Comparison of ENCODE assay signal across 14 cellular contexts in the genomic region with DNA sequence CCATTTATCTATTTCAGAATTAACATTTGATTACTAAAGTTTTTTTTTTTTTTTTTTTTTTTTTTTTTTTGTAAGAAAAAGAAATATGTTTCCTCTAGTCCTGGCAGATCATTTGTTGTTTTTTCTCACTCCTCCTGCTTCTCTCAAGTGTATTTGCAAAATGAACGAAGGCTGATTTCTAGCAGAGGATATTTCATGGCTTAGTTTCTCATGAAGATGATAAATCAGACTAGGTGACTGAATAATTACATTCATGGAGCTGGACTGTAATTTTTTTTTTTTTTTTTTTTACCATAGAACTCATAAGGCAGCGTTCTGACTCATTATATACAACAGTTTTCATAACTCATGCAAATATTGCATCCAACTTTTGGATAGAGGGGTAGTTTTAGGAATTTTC.
DNase-seq lines count a peak whose midpoint lies in the region; ATAC-seq, FAIRE-seq and TF ChIP-seq lines count a peak whose summit lies in the region.
"Had no signal": no experiment of that assay in that cellular context is flagged by ENCODE, and none has a peak within 500 bp of the region (broad histone marks: within the 10 kb centered on the region; RNA-seq: fewer than 3 reads in every experiment).

No MANE protein-coding gene starts in this region.

- H3F3A ChIP-seq in GM23338 (replicated peaks; ENCODE audit: low read depth): no peaks in the 10 kb centered on the region

- in situ Hi-C loops in IMR-90 (cut with MboI; ENCODE audit: low sequenced_read_pairs): no loop called here

- H3K4ac ChIP-seq in IMR-90 (ENCODE audit: low read depth, low read length): peak overlapping the region; percentile 49; the same call in 1 of the 2 replicates

- no peak overlapping the region for H3K4me3 Mint-ChIP-seq in GM23338

- no peak for TF ChIP-seq RAD21 in IMR-90 (IDR thresholded peaks at IDR 0.05; ENCODE audit: low read length)

- no peak overlapping the region for H4K5ac ChIP-seq in IMR-90 (ENCODE audit: low read depth, low read length)

- H3K4me3 ChIP-seq in GM23338 (no peak overlapping the region), IMR-90 (ENCODE audit: insufficient read depth, low read depth, low read length) (no peak overlapping the region), endothelial cell of umbilical vein (replicated peaks in 1 of 3; ENCODE audit: insufficient read depth in 1 of 3, low read depth in 1 of 3, low read length in 3 of 3) (no peak overlapping the region)
- H3K4me3 ChIP-seq: SJCRH30 had no signal

- H3K23ac ChIP-seq in IMR-90 (ENCODE audit: low read depth, low read length): no peak overlapping the region

- DNase-seq in GM23338 (ENCODE audit: low spot score): no peak
- DNase-seq in IMR-90: peak; percentile 23
- no peak for DNase-seq in endothelial cell of umbilical vein (ENCODE audit: low read depth, low spot score)
- no peak for DNase-seq in omental fat pad (ENCODE audit: low spot score)
- no peak for DNase-seq in amygdala (lab: John Stamatoyannopoulos, UW)
- DNase-seq: COR-L47, KBM-7, NCI-H1930, NCI-H748 treated with DMSO at 0.1 percent for 48 hours, RPMI8226 had no signal

- H2BK5ac ChIP-seq in IMR-90 (ENCODE audit: low read depth, low read length, poor library complexity, severe bottlenecking): peak overlapping the region; percentile 60

- peak overlapping the region; percentile 76; the same call in 1 of the 2 replicates for H2BK20ac ChIP-seq in IMR-90 (ENCODE audit: low read depth, low read length)

- CTCF ChIA-PET in IMR-90 (lab: Yijun Ruan, JAX) (interaction anchor here (0.6 kb wide), 2 partner anchors 89 to 308 kb away, joined by 3 to 6 read pairs; no protein-coding TSS in a partner anchor), endothelial cell of umbilical vein (lab: Charles Lee) (interaction anchor here (0.6 to 2.8 kb wide), 13 partner anchors 9 to 901 kb away, joined by 3 to 43 read pairs (median 4); partner anchors contain the start of gene SEMA6D)

- TF ChIP-seq CTCF in GM23338 (conservative IDR thresholded peaks at IDR 0.05; ENCODE audit: low read depth in 2 of 2): no peak
- TF ChIP-seq CTCF in IMR-90 (conservative IDR thresholded peaks at IDR 0.05; ENCODE audit: low read depth, low read length): no peak
- TF ChIP-seq CTCF in endothelial cell of umbilical vein (IDR thresholded peaks at IDR 0.05; ENCODE audit: extremely low read depth in 1 of 2, insufficient read depth in 1 of 2, low read depth in 1 of 2, low read length in 2 of 2): no peak
- no peak for TF ChIP-seq CTCF in omental fat pad (IDR thresholded peaks at IDR 0.05)

- H3K4me1 Mint-ChIP-seq in GM23338: peaks cover 11% of the 10 kb centered on the region

- no peak overlapping the region for H3K14ac ChIP-seq in IMR-90 (replicated peaks; ENCODE audit: low read depth, low read length)

- POLR2A ChIA-PET in IMR-90 (lab: Charles Lee; ENCODE audit: unreplicated experiment) (no interaction called here), endothelial cell of umbilical vein (lab: Charles Lee) (interaction anchor here (0.7 kb wide), 1 partner anchor 96 kb away, joined by 6 read pairs; no protein-coding TSS in a partner anchor)

- H3K9me1 ChIP-seq in IMR-90 (ENCODE audit: insufficient read depth, low read length) (peaks cover 5% of the 10 kb centered on the region), endothelial cell of umbilical vein (replicated peaks; ENCODE audit: control insufficient read depth, extremely low read depth, insufficient read depth, low read length) (no peaks in the 10 kb centered on the region)

- H2AK5ac ChIP-seq in IMR-90 (ENCODE audit: low read depth, low read length): no peak overlapping the region

- H3K79me2 ChIP-seq in GM23338 (replicated peaks; ENCODE audit: insufficient read depth) (no peaks in the 10 kb centered on the region), endothelial cell of umbilical vein (ENCODE audit: control insufficient read depth, insufficient read depth, low read length) (no peaks in the 10 kb centered on the region)

- no peak overlapping the region for H2AFZ ChIP-seq in GM23338
- H2AFZ ChIP-seq in IMR-90 (replicated peaks; ENCODE audit: low read length, poor library complexity): no peak overlapping the region
- H2AFZ ChIP-seq in endothelial cell of umbilical vein (ENCODE audit: low read depth, low read length): no peak overlapping the region

- H3K4me2 ChIP-seq in GM23338 (0 out of 2 replicates have a peak overlapping the region, but pooled peaks have one; percentile 28), IMR-90 (ENCODE audit: low read depth, low read length) (0 out of 2 replicates have a peak overlapping the region, but pooled peaks have one; percentile 38), endothelial cell of umbilical vein (ENCODE audit: insufficient read depth, low read length) (peak overlapping the region; percentile 20)

- H3K27me3 ChIP-seq in GM23338 (ENCODE audit: insufficient read depth): no peaks in the 10 kb centered on the region
- no peaks in the 10 kb centered on the region for H3K27me3 ChIP-seq in IMR-90 (ENCODE audit: control insufficient read depth, insufficient read depth, low read length)
- H3K27me3 ChIP-seq in endothelial cell of umbilical vein (ENCODE audit: control insufficient read depth in 2 of 2, insufficient read depth in 2 of 2, low read length in 2 of 2): no peaks in the 10 kb centered on the region

- H3K9ac ChIP-seq in IMR-90 (ENCODE audit: low read depth, low read length): no peak overlapping the region
- H3K9ac ChIP-seq in endothelial cell of umbilical vein (replicated peaks; ENCODE audit: extremely low read depth, insufficient read depth, low read length): peak overlapping the region; percentile 41

- no peaks in the 10 kb centered on the region for H3K36me3 Mint-ChIP-seq in GM23338 (ENCODE audit: low read depth)

- H3K56ac ChIP-seq in IMR-90 (ENCODE audit: extremely low read depth, insufficient read depth, low read length): no peak overlapping the region

- no CpG with 5 or more reads among the region's 2 CpGs for WGBS in IMR-90 (ENCODE audit: extremely low coverage in 2 of 2, insufficient read length in 1 of 2), 2 experiments

- no peaks in the 10 kb centered on the region for H3K36me3 ChIP-seq in GM23338 (ENCODE audit: insufficient read depth)
- no peaks in the 10 kb centered on the region for H3K36me3 ChIP-seq in IMR-90 (ENCODE audit: control insufficient read depth, insufficient read depth, low read length)
- H3K36me3 ChIP-seq in endothelial cell of umbilical vein (ENCODE audit: control insufficient read depth in 2 of 2, extremely low read depth in 1 of 2, insufficient read depth in 2 of 2, low read length in 2 of 2): no peaks in the 10 kb centered on the region
- H3K36me3 ChIP-seq: SJCRH30 had no signal

- no peaks in the 10 kb centered on the region for H3K9me2 ChIP-seq in GM23338 (ENCODE audit: insufficient read depth)

- no peaks in the 10 kb centered on the region for H3K79me1 ChIP-seq in IMR-90 (ENCODE audit: low read depth in 1 of 2, low read length in 2 of 2)

- no peaks in the 10 kb centered on the region for H3K9me3 Mint-ChIP-seq in GM23338

- no peak overlapping the region for H3K27ac ChIP-seq in GM23338 (ENCODE audit: low read depth)
- no peak overlapping the region for H3K27ac ChIP-seq in IMR-90 (ENCODE audit: insufficient read depth, low read length)
- peak overlapping the region; percentile 83 for H3K27ac ChIP-seq in endothelial cell of umbilical vein (ENCODE audit: insufficient read depth, low read depth, low read length)
- H3K27ac ChIP-seq: SJCRH30 had no signal

- H3K27ac Mint-ChIP-seq in GM23338: no peak overlapping the region

- ATAC-seq in GM23338: no peak
- no peak for ATAC-seq in IMR-90 (ENCODE audit: low read depth)
- ATAC-seq in omental fat pad (ENCODE audit: low FRiP score): peak; percentile 10
- ATAC-seq in HG02885 (IDR thresholded peaks at IDR 0.05; ENCODE audit: poor library complexity, unreplicated experiment): no peak
- no peak for ATAC-seq in GM18520 (IDR thresholded peaks at IDR 0.05; ENCODE audit: unreplicated experiment)
- ATAC-seq: HCT116 had no signal

- dilution Hi-C loops in IMR-90 (cut with HindIII; ENCODE audit: low sequenced_read_pairs, unreplicated experiment) (no loop called here), endothelial cell of umbilical vein (cut with MboI; ENCODE audit: extremely low pct_ligation_motif_present, low sequenced_read_pairs) (no loop called here)

- H4K20me1 ChIP-seq in GM23338 (replicated peaks; ENCODE audit: insufficient read depth) (no peaks in the 10 kb centered on the region), IMR-90 (ENCODE audit: insufficient read depth, low read length) (no peaks in the 10 kb centered on the region), endothelial cell of umbilical vein (replicated peaks; ENCODE audit: control insufficient read depth, extremely low read depth, insufficient read depth, low read length) (no peaks in the 10 kb centered on the region)

- H3K27me3 Mint-ChIP-seq in GM23338 (ENCODE audit: insufficient read depth, low read depth, poor library complexity): no peaks in the 10 kb centered on the region

- H3K9me3 ChIP-seq in IMR-90 (ENCODE audit: control insufficient read depth, insufficient read depth, low read length) (no peaks in the 10 kb centered on the region), endothelial cell of umbilical vein (replicated peaks; ENCODE audit: control insufficient read depth, insufficient read depth, low read length) (no peaks in the 10 kb centered on the region)
- H3K9me3 ChIP-seq: SJCRH30 had no signal

- H3K4me1 ChIP-seq in GM23338 (ENCODE audit: insufficient read depth) (peaks cover 5% of the 10 kb centered on the region), IMR-90 (ENCODE audit: control insufficient read depth, insufficient read depth, low read length) (peaks cover 11% of the 10 kb centered on the region), endothelial cell of umbilical vein (ENCODE audit: control insufficient read depth, extremely low read depth, insufficient read depth, low read length) (peaks cover 21% of the 10 kb centered on the region)
- H3K4me1 ChIP-seq: SJCRH30 had no signal

- peak overlapping the region; percentile 91 for H2BK120ac ChIP-seq in IMR-90 (ENCODE audit: low read depth, low read length)

- peak overlapping the region; percentile 61; the same call in 1 of the 2 replicates for H3K18ac ChIP-seq in IMR-90 (ENCODE audit: low read depth, low read length)

- BruUV-seq in IMR-90 (replicated peaks; lab: Mats Ljungman, UMichigan): no TSS peak
- BruUV-seq in endothelial cell of umbilical vein (replicated peaks; lab: Mats Ljungman, UMichigan): no TSS peak

- FAIRE-seq in endothelial cell of umbilical vein (lab: Jason Lieb, UNC): peak; percentile 61

- TF ChIP-seq POLR2A in IMR-90 (IDR thresholded peaks at IDR 0.05; ENCODE audit: low read depth, low read length) (no peak), endothelial cell of umbilical vein (IDR thresholded peaks at IDR 0.05; ENCODE audit: low read depth, low read length) (no peak)

- peak overlapping the region; percentile 65; the same call in 1 of the 2 replicates for H4K91ac ChIP-seq in IMR-90 (ENCODE audit: insufficient read depth, low read depth, low read length)

- peak overlapping the region in 1 of 2 experiments; percentile 62; a peak in 1 of 4 replicates for H4K8ac ChIP-seq in IMR-90 (ENCODE audit: low read depth in 2 of 2, low read length in 2 of 2)

- H2BK15ac ChIP-seq in IMR-90 (ENCODE audit: low read depth, low read length): no peak overlapping the region

- intact Hi-C loops in IMR-90 (cut with micrococcal nuclease) (loop anchor here (1.0 to 5.0 kb wide), 2 partner anchors 90 to 333 kb away; partner anchors contain the start of gene SEMA6D), endothelial cell of umbilical vein (cut with micrococcal nuclease) (loop anchor here (1.0 to 5.0 kb wide), 5 partner anchors 13 to 228 kb away; no protein-coding TSS in a partner anchor)

- H2AK9ac ChIP-seq in IMR-90 (replicated peaks; ENCODE audit: low read depth, low read length, poor library complexity): no peak overlapping the region
